In the genomic region with DNA sequence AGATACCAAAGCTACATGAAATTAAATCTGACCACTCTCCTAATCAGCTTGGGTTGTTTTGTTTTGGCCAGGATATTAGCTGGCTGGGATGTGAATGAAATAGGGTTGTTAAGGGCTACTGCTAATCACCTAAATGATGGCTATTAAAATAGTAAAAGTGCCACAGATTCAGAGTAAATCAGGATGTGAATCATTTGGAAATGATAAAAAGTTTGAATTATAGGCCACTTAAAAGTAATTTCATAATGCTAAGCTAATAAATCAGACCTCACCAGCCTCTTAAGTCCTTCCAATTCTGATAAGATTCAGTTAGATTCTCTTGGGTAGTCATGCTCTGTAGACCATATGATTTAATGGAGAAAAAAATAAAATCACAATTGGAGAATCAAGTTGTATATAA, we compare ENCODE assay signal across 19 cellular contexts. TPM values are rescaled to one million over a fixed set of nuclear protein-coding genes. Genes with fewer than 3 reads are reported as not detected.
DNase-seq lines count a peak whose midpoint lies in the region; ATAC-seq and TF ChIP-seq lines count a peak whose summit lies in the region.
"Had no signal": no experiment of that assay in that cellular context is flagged by ENCODE, and none has a peak within 500 bp of the region (broad histone marks: within the 10 kb centered on the region; RNA-seq: fewer than 3 reads in every experiment).

No MANE protein-coding gene starts in this region.

- no peak for ATAC-seq in activated T-cell treated with anti-CD3 and anti-CD28 coated beads, Interleukin-2, amount 50 U/mL, for 4 hours

- peaks cover 78% of the 10 kb centered on the region for H3K4me1 Mint-ChIP-seq in activated T-cell treated with anti-CD3 and anti-CD28 coated beads, Interleukin-2, amount 50 U/mL, for 4 hours (ENCODE audit: low read depth)
- peaks cover 5% of the 10 kb centered on the region for H3K4me1 Mint-ChIP-seq in nephron

- H3K27ac ChIP-seq in HEK293 (ENCODE audit: extremely low read depth, low read depth, low read length): no peak overlapping the region
- H3K27ac ChIP-seq: KMS-11 had no signal

- H3K4me3 ChIP-seq in HEK293 (ENCODE audit: low read depth, low read length): no peak overlapping the region
- H3K4me3 ChIP-seq: MG63 had no signal

- H3K36me3 Mint-ChIP-seq in activated T-cell treated with anti-CD3 and anti-CD28 coated beads, Interleukin-2, amount 50 U/mL, for 4 hours (ENCODE audit: insufficient read depth): peaks cover 53% of the 10 kb centered on the region
- H3K36me3 Mint-ChIP-seq in nephron (ENCODE audit: low read depth): peaks cover 48% of the 10 kb centered on the region

- no peaks in the 10 kb centered on the region for H3K27me3 Mint-ChIP-seq in activated T-cell treated with anti-CD3 and anti-CD28 coated beads, Interleukin-2, amount 50 U/mL, for 4 hours (ENCODE audit: low read depth)
- no peaks in the 10 kb centered on the region for H3K27me3 Mint-ChIP-seq in nephron (ENCODE audit: low read depth)

- H3K9me3 Mint-ChIP-seq in activated T-cell treated with anti-CD3 and anti-CD28 coated beads, Interleukin-2, amount 50 U/mL, for 4 hours: no peaks in the 10 kb centered on the region
- H3K9me3 Mint-ChIP-seq in nephron: no peaks in the 10 kb centered on the region

- H3K4me1 ChIP-seq in HEK293 (ENCODE audit: control insufficient read depth, insufficient read depth, low read length): peaks cover 8% of the 10 kb centered on the region

- H3K9me3 ChIP-seq in HEK293 (ENCODE audit: control insufficient read depth, insufficient read depth, low read depth, low read length): no peaks in the 10 kb centered on the region
- H3K9me3 ChIP-seq: MG63 had no signal

- TF ChIP-seq CTCF in HEK293 (tag by site-specific recombination; IDR thresholded peaks at IDR 0.05) (no peak), nephron (IDR thresholded peaks at IDR 0.05; ENCODE audit: unreplicated experiment in 3 of 3) (no peak)

- H3K4me3 Mint-ChIP-seq in activated T-cell treated with anti-CD3 and anti-CD28 coated beads, Interleukin-2, amount 50 U/mL, for 4 hours: peak overlapping the region; percentile 2
- no peak overlapping the region for H3K4me3 Mint-ChIP-seq in nephron

- CTCF ChIA-PET in HEK293 (lab: Yijun Ruan, JAX): interaction anchor here (0.6 to 1.1 kb wide), 3 partner anchors 12 to 145 kb away, joined by 4 to 6 read pairs (median 4); no protein-coding TSS in a partner anchor

- peak overlapping the region in 2 of 3 experiments; percentile 35 to 64 for H3K27ac Mint-ChIP-seq in nephron

- POLR2A ChIA-PET in HEK293 (lab: Yijun Ruan, JAX): no interaction called here

- peaks cover 0 to 21% of the 10 kb centered on the region in 2 experiments; a peak in 2 of 3 replicates for H3K36me3 ChIP-seq in HEK293 (ENCODE audit: control insufficient read depth in 2 of 2, insufficient read depth in 1 of 2, low read length in 2 of 2)

- no peak for DNase-seq in activated T-cell treated with anti-CD3 and anti-CD28 coated beads, Interleukin-2, amount 50 U/mL, for 4 hours
- DNase-seq in activated T-cell treated with anti-CD3 and anti-CD28 coated beads, Interleukin-2, amount 50 U/mL, for 1 hour: no peak
- DNase-seq in amniotic epithelial cell (ENCODE audit: low read depth) (peak; percentile 75), GM03348 (ENCODE audit: low spot score) (no peak), C1 segment of cervical spinal cord (lab: John Stamatoyannopoulos, UW) (no peak)
- DNase-seq: AML-193; DMS 273 treated with DMSO at 0.1 percent for 48 hours; EL; MG63; NCI-H1092 treated with DMSO at 0.1 percent for 48 hours; NCI-H1694 treated with DMSO at 0.1 percent for 48 hours; NCI-H345; NCI-H526 treated with DMSO at 0.1 percent for 48 hours; NK-92 treated with Interleukin-12 subunit alpha and Interleukin-12 subunit beta, amount 100 ng/mL, for 24 hours; OCI-M1; RPMI8226 had no signal

TF ChIP-seq in HEK293, 187 proteins besides CTCF, POLR2A, EP300 and RAD21:
- TF ChIP-seq ZNF501 (tag by site-specific recombination; IDR thresholded peaks at IDR 0.05): no peak
- 0 out of 2 replicates have a peak, but pooled peaks have one; percentile 29 for TF ChIP-seq ZEB2 (tag by site-specific recombination; IDR thresholded peaks at IDR 0.05)
- peak; percentile 66 for TF ChIP-seq FEZF1 (tag by site-specific recombination; IDR thresholded peaks at IDR 0.05)
- TF ChIP-seq PRDM6 (tag by site-specific recombination; IDR thresholded peaks at IDR 0.05): peak; percentile 75
- TF ChIP-seq IKZF3 (tag by site-specific recombination; IDR thresholded peaks at IDR 0.05): peak; percentile 40; the same call in 1 of the 2 replicates
- peak; percentile 65; the same call in 1 of the 2 replicates for TF ChIP-seq OSR2 (tag by site-specific recombination; IDR thresholded peaks at IDR 0.05)
- no peak for TF ChIP-seq ZNF473 (tag by site-specific recombination; IDR thresholded peaks at IDR 0.05)
- TF ChIP-seq ZNF366 (tag by site-specific recombination; conservative IDR thresholded peaks at IDR 0.05): no peak
- TF ChIP-seq SP7 (tag by site-specific recombination; IDR thresholded peaks at IDR 0.05): no peak
- peak; percentile 65 for TF ChIP-seq ZNF843 (tag by site-specific recombination; IDR thresholded peaks at IDR 0.05)
- 0 out of 2 replicates have a peak, but pooled peaks have one; percentile 35 for TF ChIP-seq KLF16 (tag by site-specific recombination; IDR thresholded peaks at IDR 0.05)
- peak; percentile 23; the same call in 1 of the 2 replicates for TF ChIP-seq KLF10 (tag by site-specific recombination; IDR thresholded peaks at IDR 0.05)
- TF ChIP-seq ELK4 (IDR thresholded peaks at IDR 0.05; ENCODE audit: borderline replicate concordance, low read depth, low read length): no peak
- TF ChIP-seq ZNF214 (tag by site-specific recombination; IDR thresholded peaks at IDR 0.05; ENCODE audit: borderline replicate concordance): no peak

RNA-seq across cellular contexts. Expression of gene HELB, which starts 12.0 kb away (rescaled TPM):
- 10 to 100 TPM in 2 of 3 donors, 1 to 10 TPM in 1; 9.0 to 14.6 (median 13.5) TPM for total RNA-seq in activated T-cell treated with anti-CD3 and anti-CD28 coated beads, Interleukin-2, amount 50 U/mL, for 4 hours
